25 cellular contexts compared by ENCODE assay signal in the genomic region with DNA sequence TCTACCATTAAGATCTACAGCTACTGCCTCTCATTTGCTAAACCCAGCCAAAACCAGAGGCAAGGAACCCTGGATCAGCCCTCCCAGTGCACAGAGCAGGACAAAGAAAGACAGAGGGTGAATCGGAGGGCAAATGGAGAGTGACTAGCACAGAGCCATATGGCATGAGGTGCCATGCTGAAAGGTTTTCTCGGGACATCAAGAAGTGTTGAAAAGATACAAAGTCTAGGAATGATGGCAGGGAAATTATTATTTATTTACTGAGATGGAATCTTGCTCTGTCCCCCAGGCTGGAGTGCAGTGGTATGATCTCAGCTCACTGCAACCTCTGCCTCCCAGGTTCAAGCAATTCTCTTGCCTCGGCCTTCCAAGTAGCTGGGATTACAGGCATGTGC. TPM values are rescaled to one million over a fixed set of nuclear protein-coding genes. Genes with fewer than 3 reads are reported as not detected.
"Had no signal": no experiment of that assay in that cellular context is flagged by ENCODE, and none has a peak within 500 bp of the region (broad histone marks: within the 10 kb centered on the region; RNA-seq: fewer than 3 reads in every experiment).

No MANE protein-coding gene starts in this region.

- H3K36me3 Mint-ChIP-seq: activated naive CD4-positive, alpha-beta T cell treated with anti-CD3 and anti-CD28 coated beads, Interleukin-2, amount 50 U/mL, for 72 hours; neural progenitor cell had no signal

- H3K4me2 ChIP-seq: neural progenitor cell had no signal

- H3K27ac ChIP-seq: breast epithelium, dorsolateral prefrontal cortex, esophagus muscularis mucosa, gastroesophageal sphincter, lower lobe of right lung, neural progenitor cell, suprapubic skin had no signal

- H3K27me3 Mint-ChIP-seq: activated T-helper 17 cell treated with anti-CD3 and anti-CD28 coated beads, Interleukin-2, amount 50 U/mL, for 72 hours; central memory CD8-positive, alpha-beta T cell; effector memory CD8-positive, alpha-beta T cell; naive thymus-derived CD8-positive, alpha-beta T cell; stimulated activated naive CD8-positive, alpha-beta T cell treated with anti-CD3 and anti-CD28 coated beads, Interleukin-15, Interleukin-2, amounts not matched to agents 100 ng/mL and 50 ng/mL, for 24 hours had no signal

- H3K36me3 ChIP-seq: breast epithelium, colonic mucosa, esophagus muscularis mucosa, gastroesophageal sphincter, lower lobe of right lung, neural progenitor cell, suprapubic skin, tibial nerve had no signal

- H2AFZ ChIP-seq: neural progenitor cell had no signal

- H3K4me3 Mint-ChIP-seq: activated CD8-positive, alpha-beta T cell treated with anti-CD3 and anti-CD28 coated beads, Interleukin-2, amount 10 ng/mL, durations not matched to agents 7 days and 5 days; activated T-helper 17 cell treated with anti-CD3 and anti-CD28 coated beads, Interleukin-2, amount 50 U/mL, for 72 hours; central memory CD8-positive, alpha-beta T cell; effector memory CD8-positive, alpha-beta T cell; naive thymus-derived CD8-positive, alpha-beta T cell; neural progenitor cell; stimulated activated naive CD8-positive, alpha-beta T cell treated with anti-CD3 and anti-CD28 coated beads, Interleukin-15, Interleukin-2, amounts not matched to agents 100 ng/mL and 50 ng/mL, for 24 hours; T-helper 2 cell treated with Interferon-gamma antibody and Interleukin-4, amounts not matched to agents 5 μg/mL and 100 μg/mL, for 36 hours had no signal

- H3K9me3 ChIP-seq: breast epithelium, colonic mucosa, esophagus muscularis mucosa, gastroesophageal sphincter, lower lobe of right lung, suprapubic skin, tibial nerve had no signal

- H3K27ac Mint-ChIP-seq: activated CD8-positive, alpha-beta T cell treated with anti-CD3 and anti-CD28 coated beads, Interleukin-2, amount 10 ng/mL, durations not matched to agents 7 days and 5 days; activated naive CD4-positive, alpha-beta T cell treated with anti-CD3 and anti-CD28 coated beads, Interleukin-2, amount 50 U/mL, for 72 hours; activated T-helper 17 cell treated with anti-CD3 and anti-CD28 coated beads, Interleukin-2, amount 50 U/mL, for 72 hours; effector memory CD8-positive, alpha-beta T cell; neural progenitor cell; T-helper 2 cell treated with Interferon-gamma antibody and Interleukin-4, amounts not matched to agents 5 μg/mL and 100 μg/mL, for 36 hours had no signal

- H3K27me3 ChIP-seq: breast epithelium, colonic mucosa, dorsolateral prefrontal cortex, esophagus muscularis mucosa, gastroesophageal sphincter, neural progenitor cell, suprapubic skin, tibial nerve had no signal

- H3K9ac ChIP-seq: neural progenitor cell had no signal

- H3K4me3 ChIP-seq: breast epithelium, colonic mucosa, dorsolateral prefrontal cortex, esophagus muscularis mucosa, gastroesophageal sphincter, lower lobe of right lung, neural progenitor cell, suprapubic skin, tibial nerve had no signal

- ATAC-seq: activated CD8-positive, alpha-beta T cell treated with anti-CD3 and anti-CD28 coated beads, Interleukin-2, amount 10 ng/mL, durations not matched to agents 7 days and 5 days; activated naive CD4-positive, alpha-beta T cell treated with anti-CD3 and anti-CD28 coated beads, Interleukin-2, amount 50 U/mL, for 72 hours; activated T-helper 17 cell treated with anti-CD3 and anti-CD28 coated beads, Interleukin-2, amount 50 U/mL, for 72 hours; effector memory CD8-positive, alpha-beta T cell; gastroesophageal sphincter; lower lobe of right lung; naive thymus-derived CD8-positive, alpha-beta T cell had no signal

- H3K4me1 Mint-ChIP-seq: activated T-helper 17 cell treated with anti-CD3 and anti-CD28 coated beads, Interleukin-2, amount 50 U/mL, for 72 hours; central memory CD8-positive, alpha-beta T cell; neural progenitor cell had no signal

- H3K4me1 ChIP-seq: breast epithelium, esophagus muscularis mucosa, gastroesophageal sphincter, lower lobe of right lung, neural progenitor cell, suprapubic skin, tibial nerve had no signal

- H3K9me3 Mint-ChIP-seq: activated naive CD4-positive, alpha-beta T cell treated with anti-CD3 and anti-CD28 coated beads, Interleukin-2, amount 50 U/mL, for 72 hours; activated T-helper 17 cell treated with anti-CD3 and anti-CD28 coated beads, Interleukin-2, amount 50 U/mL, for 72 hours; central memory CD8-positive, alpha-beta T cell; effector memory CD8-positive, alpha-beta T cell; neural progenitor cell; stimulated activated naive CD8-positive, alpha-beta T cell treated with anti-CD3 and anti-CD28 coated beads, Interleukin-15, Interleukin-2, amounts not matched to agents 100 ng/mL and 50 ng/mL, for 24 hours; T-helper 2 cell treated with Interferon-gamma antibody and Interleukin-4, amounts not matched to agents 5 μg/mL and 100 μg/mL, for 36 hours had no signal

- DNase-seq: activated CD4-positive, alpha-beta T cell treated with anti-CD3 and anti-CD28 coated beads for 1 hour; activated CD4-positive, alpha-beta T cell treated with anti-CD3 and anti-CD28 coated beads, Interleukin-2, amount 50 U/mL, for 1 hour; activated CD8-positive, alpha-beta T cell treated with anti-CD3 and anti-CD28 coated beads, Interleukin-2, amount 10 ng/mL, durations not matched to agents 7 days and 5 days; aorta; colonic mucosa; dorsolateral prefrontal cortex; effector memory CD8-positive, alpha-beta T cell; islet precursor cell; left colon; lower lobe of right lung; naive thymus-derived CD8-positive, alpha-beta T cell; retina; stimulated activated CD4-positive, alpha-beta T cell treated with anti-CD3 and anti-CD28 coated beads, Interleukin-12 subunit alpha, Interleukin-12 subunit beta, amount 100 ng/mL, for 4 hours; stimulated activated CD4-positive, alpha-beta T cell treated with anti-CD3 and anti-CD28 coated beads, Interleukin-4, amount 100 ng/mL, for 4 hours had no signal

RNA-seq across cellular contexts. Expression of gene SLC1A1, which starts 19.3 kb away (rescaled TPM):
- total RNA-seq: naive thymus-derived CD8-positive, alpha-beta T cell had no signal
